8 cellular contexts compared by ENCODE assay signal in the genomic region with DNA sequence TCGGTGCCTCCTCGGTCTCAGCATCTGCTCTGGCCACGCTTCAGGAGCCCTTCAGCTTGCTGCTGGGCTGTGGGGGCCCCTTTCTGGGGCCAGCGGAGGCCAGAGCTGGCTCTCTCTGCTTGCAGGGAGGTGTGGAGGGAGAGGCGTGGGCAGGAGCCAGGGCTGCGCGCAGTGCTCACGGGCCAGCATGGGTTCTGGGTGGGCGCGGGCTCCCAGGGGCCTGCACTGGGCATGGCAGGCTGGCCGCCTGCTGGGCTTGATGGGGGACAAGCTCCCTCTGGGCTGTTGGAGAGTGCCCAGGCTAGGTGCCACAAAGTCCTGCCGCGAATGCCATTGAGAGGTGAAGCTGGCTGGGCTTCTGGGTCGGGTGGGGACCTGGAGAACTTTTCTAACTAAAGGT.
"Had no signal": no experiment of that assay in that cellular context is flagged by ENCODE, and none has a peak within 500 bp of the region (broad histone marks: within the 10 kb centered on the region; RNA-seq: fewer than 3 reads in every experiment).

No MANE protein-coding gene starts in this region.

- DNase-seq: GDM1, GF-D8 had no signal

- ATAC-seq: GM12878 had no signal

- FAIRE-seq: G401.6, GM12878, GM12891, GM12892, GM18507, GM19239 had no signal

- H3K4me3 ChIP-seq: GM12878 had no signal
